ENCODE assay signal across 1 cellular context in genomic region chr14:102049258-102050025, GRCh38.
TF ChIP-seq lines count a peak whose summit lies in the region.

No MANE protein-coding gene starts in this region.

TF ChIP-seq in HEK293, 187 proteins besides CTCF, POLR2A, EP300 and RAD21 (continued from another document):
- TF ChIP-seq PBX3 (CRISPR knock-in tag; IDR thresholded peaks at IDR 0.05) (0 out of 2 replicates have a peak, but pooled peaks have one; percentile 25), ZFHX2 (tag by site-specific recombination; conservative IDR thresholded peaks at IDR 0.05) (peak; percentile 60), ZBTB48 (tag by site-specific recombination; IDR thresholded peaks at IDR 0.05) (no peak), ZNF830 (tag by site-specific recombination; IDR thresholded peaks at IDR 0.05; ENCODE audit: low read depth) (no peak), ZSCAN18 (tag by site-specific recombination; IDR thresholded peaks at IDR 0.05) (no peak)
